ENCODE assay signal across 1 cellular context in genomic region chr1:236966636-236967035, GRCh38.
A peak's percentile ranks its signal among the peaks of the same experiment; 100 is the strongest.
TF ChIP-seq lines count a peak whose summit lies in the region.

No MANE protein-coding gene starts in this region.

TF ChIP-seq in HepG2, 621 proteins besides CTCF, POLR2A, EP300 and RAD21 (continued from another document and continues in another):
- no peak for TF ChIP-seq ZNF780A (CRISPR knock-in tag; IDR thresholded peaks at IDR 0.05)
- TF ChIP-seq ZNF234 (CRISPR knock-in tag; conservative IDR thresholded peaks at IDR 0.05): no peak
- no peak for TF ChIP-seq BRF2 (CRISPR knock-in tag; IDR thresholded peaks at IDR 0.05)
- no peak for TF ChIP-seq ZNF20 (CRISPR knock-in tag; IDR thresholded peaks at IDR 0.05)
- no peak for TF ChIP-seq ATF6 (CRISPR knock-in tag; conservative IDR thresholded peaks at IDR 0.05)
- TF ChIP-seq IRX3 (CRISPR knock-in tag; IDR thresholded peaks at IDR 0.05; ENCODE audit: borderline replicate concordance, low read depth): no peak
- no peak for TF ChIP-seq CCDC6 (CRISPR knock-in tag; IDR thresholded peaks at IDR 0.05)
- TF ChIP-seq PHF20 (CRISPR knock-in tag; IDR thresholded peaks at IDR 0.05): no peak
- TF ChIP-seq SOX13 (IDR thresholded peaks at IDR 0.05): no peak
- peak in 1 of 2 experiments; percentile 68; a peak in 2 of 4 replicates for TF ChIP-seq SOX13 (CRISPR knock-in tag; conservative IDR thresholded peaks at IDR 0.05 in 1 of 2, IDR thresholded peaks at IDR 0.05 in 1 of 2)
- no peak for TF ChIP-seq GRHL1 (CRISPR knock-in tag; conservative IDR thresholded peaks at IDR 0.05)
- 0 out of 2 replicates have a peak, but pooled peaks have one; percentile 15 for TF ChIP-seq FOXJ3 (CRISPR knock-in tag; IDR thresholded peaks at IDR 0.05; ENCODE audit: borderline replicate concordance)
- TF ChIP-seq KAT2B (IDR thresholded peaks at IDR 0.05; ENCODE audit: borderline replicate concordance, low read depth, low read length): no peak
- no peak for TF ChIP-seq SOX6 (IDR thresholded peaks at IDR 0.05)
- TF ChIP-seq SOX6 (CRISPR knock-in tag; IDR thresholded peaks at IDR 0.05): peak; percentile 73
- TF ChIP-seq SRSF9 (IDR thresholded peaks at IDR 0.05; ENCODE audit: borderline replicate concordance, insufficient read depth, low read depth, low read length, poor library complexity, severe bottlenecking): no peak
- no peak for TF ChIP-seq ZNF3 (CRISPR knock-in tag; IDR thresholded peaks at IDR 0.05)
- no peak for TF ChIP-seq DRAP1 (CRISPR knock-in tag; IDR thresholded peaks at IDR 0.05)
- no peak for TF ChIP-seq ZNF17 (CRISPR knock-in tag; IDR thresholded peaks at IDR 0.05)
- TF ChIP-seq GATAD2A (CRISPR knock-in tag; IDR thresholded peaks at IDR 0.05): 0 out of 2 replicates have a peak, but pooled peaks have one; percentile 17
- no peak for TF ChIP-seq ZBTB44 (CRISPR knock-in tag; IDR thresholded peaks at IDR 0.05)
- no peak for TF ChIP-seq SMARCC2 (IDR thresholded peaks at IDR 0.05)
- peak; percentile 50; the same call in 1 of the 2 replicates for TF ChIP-seq HDAC2 (CRISPR knock-in tag; IDR thresholded peaks at IDR 0.05)
- TF ChIP-seq PHF21A (CRISPR knock-in tag; IDR thresholded peaks at IDR 0.05): peak; percentile 26; the same call in 1 of the 2 replicates
- no peak for TF ChIP-seq ZFP41 (CRISPR knock-in tag; IDR thresholded peaks at IDR 0.05; ENCODE audit: borderline replicate concordance)
- TF ChIP-seq SRSF4 (IDR thresholded peaks at IDR 0.05; ENCODE audit: low read depth, low read length, poor library complexity, severe bottlenecking): no peak
- no peak for TF ChIP-seq ZNF326 (CRISPR knock-in tag; IDR thresholded peaks at IDR 0.05; ENCODE audit: borderline replicate concordance)
- no peak for TF ChIP-seq KMT2B (CRISPR knock-in tag; IDR thresholded peaks at IDR 0.05)
- TF ChIP-seq GFI1 (CRISPR knock-in tag; IDR thresholded peaks at IDR 0.05; ENCODE audit: borderline replicate concordance): no peak
- no peak for TF ChIP-seq GMEB2 (CRISPR knock-in tag; IDR thresholded peaks at IDR 0.05; ENCODE audit: low read depth)
- TF ChIP-seq ARID3A (IDR thresholded peaks at IDR 0.05; ENCODE audit: low read depth, low read length): 0 out of 2 replicates have a peak, but pooled peaks have one; percentile 18
- no peak for TF ChIP-seq FOSL1 (CRISPR knock-in tag; IDR thresholded peaks at IDR 0.05; ENCODE audit: borderline replicate concordance)
- no peak for TF ChIP-seq KLF16 (CRISPR knock-in tag; IDR thresholded peaks at IDR 0.05)
- TF ChIP-seq NR2F6 (IDR thresholded peaks at IDR 0.05): peak; percentile 67
- TF ChIP-seq NR2F6 (CRISPR knock-in tag; IDR thresholded peaks at IDR 0.05): peak; percentile 57; the same call in 1 of the 2 replicates
- no peak for TF ChIP-seq ZBTB37 (CRISPR knock-in tag; IDR thresholded peaks at IDR 0.05)
- peak; percentile 76 for TF ChIP-seq PAXIP1 (CRISPR knock-in tag; conservative IDR thresholded peaks at IDR 0.05)
- 0 out of 2 replicates have a peak, but pooled peaks have one; percentile 13 for TF ChIP-seq TFAP4 (IDR thresholded peaks at IDR 0.05; ENCODE audit: borderline replicate concordance, low read depth)
- no peak for TF ChIP-seq GLMP (CRISPR knock-in tag; IDR thresholded peaks at IDR 0.05; ENCODE audit: borderline replicate concordance)
- TF ChIP-seq HNF4G (IDR thresholded peaks at IDR 0.05; ENCODE audit: borderline replicate concordance, low read depth, low read length): peak; percentile 25; the same call in 1 of the 2 replicates
- TF ChIP-seq HNF4G (CRISPR knock-in tag; IDR thresholded peaks at IDR 0.05; ENCODE audit: borderline replicate concordance, low read depth): no peak
- no peak for TF ChIP-seq ZNF280B (CRISPR knock-in tag; IDR thresholded peaks at IDR 0.05; ENCODE audit: borderline replicate concordance)
